Comparison of ENCODE assay signal across 26 cellular contexts in genomic region chr17:63689479-63689878, GRCh38.
"Had no signal": no experiment of that assay in that cellular context is flagged by ENCODE, and none has a peak within 500 bp of the region (broad histone marks: within the 10 kb centered on the region; RNA-seq: fewer than 3 reads in every experiment).

No MANE protein-coding gene starts in this region.

- H3K9me3 Mint-ChIP-seq: immature natural killer cell; natural killer cell treated with Interleukin-12 subunit alpha and Interleukin-12 subunit beta and Interleukin-15 and Interleukin-18, amount 100 ng/mL, for 72 hours; neural crest cell; stimulated activated memory B cell treated with anti-CD40 and anti-IgM and Interleukin-4, amounts not matched to agents 10 μg/mL and 1 μg/mL and 100 μg/mL, for 72 hours; stimulated activated naive CD8-positive, alpha-beta T cell treated with anti-CD3 and anti-CD28 coated beads, Interleukin-15, amount 100 ng/mL, for 72 hours; type B pancreatic cell had no signal

- H3K27me3 ChIP-seq: pancreas, tibial nerve, uterus had no signal

- H3K36me3 Mint-ChIP-seq: natural killer cell treated with Interleukin-12 subunit alpha and Interleukin-12 subunit beta and Interleukin-15 and Interleukin-18, amount 100 ng/mL, for 72 hours had no signal

- H3K36me3 ChIP-seq: uterus had no signal

- H3K4me1 Mint-ChIP-seq: neural crest cell had no signal

- H3K27me3 Mint-ChIP-seq: naive thymus-derived CD4-positive, alpha-beta T cell; natural killer cell treated with Interleukin-12 subunit alpha and Interleukin-12 subunit beta and Interleukin-15 and Interleukin-18, amount 100 ng/mL, for 72 hours; stimulated activated memory B cell treated with anti-CD40 and anti-IgM and Interleukin-4, amounts not matched to agents 10 μg/mL and 1 μg/mL and 100 μg/mL, for 72 hours; stimulated activated naive CD8-positive, alpha-beta T cell treated with anti-CD3 and anti-CD28 coated beads, Interleukin-15, amount 100 ng/mL, for 72 hours; type B pancreatic cell had no signal

- H3K27ac Mint-ChIP-seq: type B pancreatic cell had no signal

- H3K4me3 Mint-ChIP-seq: immature natural killer cell; naive thymus-derived CD4-positive, alpha-beta T cell; natural killer cell treated with Interleukin-12 subunit alpha and Interleukin-12 subunit beta and Interleukin-15 and Interleukin-18, amount 100 ng/mL, for 72 hours; neural crest cell; stimulated activated memory B cell treated with anti-CD40 and anti-IgM and Interleukin-4, amounts not matched to agents 10 μg/mL and 1 μg/mL and 100 μg/mL, for 72 hours; stimulated activated naive CD8-positive, alpha-beta T cell treated with anti-CD3 and anti-CD28 coated beads, Interleukin-15, amount 100 ng/mL, for 72 hours; type B pancreatic cell had no signal

- DNase-seq: hypothalamus; immature natural killer cell; kidney; left ventricle myocardium inferior; midbrain; mucosa of descending colon; naive thymus-derived CD4-positive, alpha-beta T cell; nucleus accumbens; pancreas; retina; stimulated activated CD4-positive, alpha-beta T cell treated with anti-CD3 and anti-CD28 coated beads, Interleukin-4, amount 100 ng/mL, for 24 hours; stimulated activated naive CD4-positive, alpha-beta T cell treated with Interleukin-2 at 50 U/mL for 16 hours; stimulated activated naive CD8-positive, alpha-beta T cell treated with anti-CD3 and anti-CD28 coated beads, Interleukin-15, amount 100 ng/mL, for 72 hours; substantia nigra; uterus had no signal

- H3K9me3 ChIP-seq: left ventricle myocardium inferior, mucosa of descending colon, pancreas, prostate gland, tibial nerve, uterus had no signal

- H3K4me1 ChIP-seq: pancreas had no signal

- ATAC-seq: mucosa of descending colon; naive thymus-derived CD4-positive, alpha-beta T cell; natural killer cell treated with Interleukin-12 subunit alpha and Interleukin-12 subunit beta and Interleukin-15 and Interleukin-18, amount 100 ng/mL, for 72 hours; pancreas; right cardiac atrium; sciatic nerve; stimulated activated memory B cell treated with anti-CD40 and anti-IgM and Interleukin-4, amounts not matched to agents 10 μg/mL and 1 μg/mL and 100 μg/mL, for 72 hours; stimulated activated naive CD8-positive, alpha-beta T cell treated with anti-CD3 and anti-CD28 coated beads, Interleukin-15, amount 100 ng/mL, for 72 hours had no signal

- FAIRE-seq: islet of Langerhans, kidney, pancreas had no signal

- H3K27ac ChIP-seq: left ventricle myocardium inferior, pancreas, prostate gland, skin epidermis, tibial nerve, uterus had no signal

- H3K4me3 ChIP-seq: left ventricle myocardium inferior, lung, mucosa of descending colon, pancreas, prostate gland, skin epidermis, tibial nerve, uterus had no signal
